Comparison of ENCODE assay signal across 20 cellular contexts in the genomic region with DNA sequence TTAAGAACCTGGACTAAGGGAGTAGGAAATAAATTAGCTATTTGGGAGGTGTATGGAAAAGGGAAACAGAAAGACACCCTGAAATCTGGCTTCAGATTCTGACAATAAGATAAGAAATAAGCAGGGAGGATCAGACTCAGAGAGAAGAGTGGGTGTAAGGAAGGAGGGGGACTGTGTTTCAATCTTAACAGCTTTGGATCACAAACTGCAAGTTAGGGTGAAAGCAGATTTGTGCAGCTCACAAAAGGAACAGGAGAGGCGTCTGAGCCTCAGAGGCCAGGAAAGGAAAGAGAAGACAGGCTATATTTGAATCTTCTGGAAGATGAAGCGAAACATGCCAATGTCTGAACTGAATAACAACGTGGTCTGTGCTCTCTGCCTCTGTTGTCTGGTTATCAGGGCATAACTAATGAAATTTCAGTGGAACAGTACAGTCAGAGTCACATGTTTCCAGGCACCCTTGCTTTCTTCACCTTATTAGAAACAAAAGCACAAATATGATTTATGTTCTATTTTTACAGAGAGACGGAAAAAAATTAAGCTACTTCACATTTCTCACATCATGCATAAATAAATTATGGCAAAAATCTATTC. TPM values are rescaled to one million over a fixed set of nuclear protein-coding genes. Genes with fewer than 3 reads are reported as not detected.
DNase-seq lines count a peak whose midpoint lies in the region; ATAC-seq and TF ChIP-seq lines count a peak whose summit lies in the region.
"Had no signal": no experiment of that assay in that cellular context is flagged by ENCODE, and none has a peak within 500 bp of the region (broad histone marks: within the 10 kb centered on the region; RNA-seq: fewer than 3 reads in every experiment).

No MANE protein-coding gene starts in this region.

- H3K27ac ChIP-seq in OCI-LY7 (ENCODE audit: low read depth, low read length, poor library complexity, severe bottlenecking) (no peak overlapping the region), temporal lobe (ENCODE audit: low read depth, low read length) (peak overlapping the region; percentile 80)
- H3K27ac ChIP-seq: heart right ventricle, ovary, stomach had no signal

- ATAC-seq in GM18858 (IDR thresholded peaks at IDR 0.05; ENCODE audit: unreplicated experiment) (peak; percentile 48), GM21529 (IDR thresholded peaks at IDR 0.05; ENCODE audit: unreplicated experiment) (no peak)
- no peak for ATAC-seq in naive thymus-derived CD8-positive, alpha-beta T cell
- ATAC-seq in activated naive CD4-positive, alpha-beta T cell treated with anti-CD3 and anti-CD28 coated beads, Interleukin-2, amount 50 U/mL, for 72 hours = no peak
- ATAC-seq: heart right ventricle; naive thymus-derived CD4-positive, alpha-beta T cell; T-cell had no signal

- H3K27ac Mint-ChIP-seq in naive thymus-derived CD8-positive, alpha-beta T cell = no peak overlapping the region
- no peak overlapping the region for H3K27ac Mint-ChIP-seq in activated naive CD4-positive, alpha-beta T cell treated with anti-CD3 and anti-CD28 coated beads, Interleukin-2, amount 50 U/mL, for 72 hours
- H3K27ac Mint-ChIP-seq: activated naive CD8-positive, alpha-beta T cell; immature natural killer cell; naive thymus-derived CD4-positive, alpha-beta T cell; T-cell had no signal

- peak; percentile 8 for DNase-seq in OCI-LY7 (ENCODE audit: low spot score)
- DNase-seq in globus pallidus (ENCODE audit: low spot score) = peak; percentile 11
- no peak for DNase-seq in naive thymus-derived CD8-positive, alpha-beta T cell
- no peak for DNase-seq in activated naive CD4-positive, alpha-beta T cell treated with anti-CD3 and anti-CD28 coated beads, Interleukin-2, amount 50 U/mL, for 72 hours (ENCODE audit: low spot score in 2 of 2)
- DNase-seq: activated CD4-positive, alpha-beta T cell treated with anti-CD3 and anti-CD28 coated beads, Interleukin-2, amount 50 U/mL, for 4 hours; Caco-2; GOT3; heart right ventricle; immature natural killer cell; naive thymus-derived CD4-positive, alpha-beta T cell; NCI-H1930; NCI-H446; ovary; stimulated activated CD4-positive, alpha-beta T cell treated with anti-CD3 and anti-CD28 coated beads, Interleukin-1b, Interleukin-23, amount 100 ng/mL, for 48 hours; stomach; T-cell had no signal

- no peaks in the 10 kb centered on the region for H3K79me2 ChIP-seq in OCI-LY7 (ENCODE audit: insufficient read depth, low read depth, low read length)

- no peak overlapping the region for H2AFZ ChIP-seq in OCI-LY7 (ENCODE audit: low read length)

- H3K9me3 Mint-ChIP-seq in naive thymus-derived CD8-positive, alpha-beta T cell = peaks cover 0 to 3% (median 0%) of the 10 kb centered on the region in 9 donors
- no peaks in the 10 kb centered on the region for H3K9me3 Mint-ChIP-seq in activated naive CD4-positive, alpha-beta T cell treated with anti-CD3 and anti-CD28 coated beads, Interleukin-2, amount 50 U/mL, for 72 hours
- H3K9me3 Mint-ChIP-seq: immature natural killer cell; naive thymus-derived CD4-positive, alpha-beta T cell; T-cell had no signal

- H3K9me2 ChIP-seq in OCI-LY7 (ENCODE audit: insufficient read depth, low read length) = no peaks in the 10 kb centered on the region

- CTCF ChIA-PET in OCI-LY7 (lab: Charles Lee; ENCODE audit: unreplicated experiment) = no interaction called here

- no peaks in the 10 kb centered on the region for H4K20me1 ChIP-seq in OCI-LY7 (ENCODE audit: insufficient read depth, low read length)

- H3K4me1 ChIP-seq in OCI-LY7 (ENCODE audit: insufficient read depth, low read length, poor library complexity, severe bottlenecking) = peaks cover 22% of the 10 kb centered on the region
- H3K4me1 ChIP-seq: Caco-2 had no signal

- peaks cover 11 to 26% (median 18%) of the 10 kb centered on the region in 4 donors for H3K4me1 Mint-ChIP-seq in naive thymus-derived CD8-positive, alpha-beta T cell
- H3K4me1 Mint-ChIP-seq: immature natural killer cell had no signal

- peaks cover 13 to 58% (median 26%) of the 10 kb centered on the region in 3 donors for H3K36me3 Mint-ChIP-seq in naive thymus-derived CD8-positive, alpha-beta T cell
- peaks cover 15 to 21% of the 10 kb centered on the region in 2 donors for H3K36me3 Mint-ChIP-seq in activated naive CD4-positive, alpha-beta T cell treated with anti-CD3 and anti-CD28 coated beads, Interleukin-2, amount 50 U/mL, for 72 hours

- H3K27me3 Mint-ChIP-seq in naive thymus-derived CD8-positive, alpha-beta T cell = no peaks in the 10 kb centered on the region
- H3K27me3 Mint-ChIP-seq: activated naive CD8-positive, alpha-beta T cell; naive thymus-derived CD4-positive, alpha-beta T cell; T-cell had no signal

- POLR2A ChIA-PET in OCI-LY7 (lab: Charles Lee) = interaction anchor here (0.6 to 1.0 kb wide), 3 partner anchors 9 to 346 kb away, joined by 3 read pairs; no protein-coding TSS in a partner anchor
- POLR2A ChIA-PET in naive thymus-derived CD8-positive, alpha-beta T cell (lab: Charles Lee) = interaction anchor here (0.7 kb wide), 1 partner anchor 23 kb away, joined by 3 read pairs; no protein-coding TSS in a partner anchor

- TF ChIP-seq CTCF in OCI-LY7 (conservative IDR thresholded peaks at IDR 0.05; ENCODE audit: low read length) = no peak

- H3K36me3 ChIP-seq in OCI-LY7 (ENCODE audit: insufficient read depth, low read length) = peaks cover 38% of the 10 kb centered on the region
- H3K36me3 ChIP-seq: ovary had no signal

- H3K4me3 Mint-ChIP-seq in naive thymus-derived CD8-positive, alpha-beta T cell = no peak overlapping the region
- H3K4me3 Mint-ChIP-seq: activated naive CD8-positive, alpha-beta T cell; immature natural killer cell; naive thymus-derived CD4-positive, alpha-beta T cell; T-cell had no signal

- intact Hi-C loops in OCI-LY7 (cut with micrococcal nuclease; ENCODE audit: unreplicated experiment) = no loop called here

- no peak overlapping the region for H3K4me2 ChIP-seq in OCI-LY7 (ENCODE audit: low read length)

- H3K9me3 ChIP-seq in OCI-LY7 (ENCODE audit: low read length) = no peaks in the 10 kb centered on the region
- H3K9me3 ChIP-seq: Caco-2, heart right ventricle, ovary, stomach had no signal

- BruUV-seq in OCI-LY7 (replicated peaks; lab: Mats Ljungman, UMichigan) = no TSS peak

- H3K4me3 ChIP-seq in OCI-LY7 (ENCODE audit: low read depth, low read length, poor library complexity, severe bottlenecking) = no peak overlapping the region
- H3K4me3 ChIP-seq: heart right ventricle, ovary, stomach had no signal

RNA-seq across cellular contexts. Expression of gene SGTB, which starts 26.6 kb away (rescaled TPM):
- 3.6 and 4.3 TPM in 2 replicates for total RNA-seq in OCI-LY7 (2014; rRNA removed; shearing (Covaris generic))
- total RNA-seq in OCI-LY7 (2022) = 8.4 and 8.7 TPM in 2 replicates
- 20.7 TPM for total RNA-seq in temporal lobe
- total RNA-seq in naive thymus-derived CD8-positive, alpha-beta T cell = 10 to 100 TPM; 51.4 to 53.8 TPM
- polyA plus RNA-seq in naive thymus-derived CD8-positive, alpha-beta T cell = 10 to 100 TPM; 12.5 to 15.4 (median 15.0) TPM
- total RNA-seq in activated naive CD4-positive, alpha-beta T cell treated with anti-CD3 and anti-CD28 coated beads, Interleukin-2, amount 50 U/mL, for 72 hours = 10 to 100 TPM; 19.1 to 23.4 TPM

RNA-seq across cellular contexts. Expression of gene NLN, which starts 26.7 kb away (rescaled TPM):
- total RNA-seq in OCI-LY7 (2014; rRNA removed; shearing (Covaris generic)) = 11.9 and 14.9 TPM in 2 replicates
- total RNA-seq in OCI-LY7 (2022) (17.7 and 26.0 TPM in 2 replicates), temporal lobe (61.2 TPM)
- 1 to 10 TPM; 4.4 to 7.2 TPM for total RNA-seq in naive thymus-derived CD8-positive, alpha-beta T cell
- polyA plus RNA-seq in naive thymus-derived CD8-positive, alpha-beta T cell = 1 to 10 TPM; 2.3 to 4.9 (median 3.7) TPM
- total RNA-seq in activated naive CD4-positive, alpha-beta T cell treated with anti-CD3 and anti-CD28 coated beads, Interleukin-2, amount 50 U/mL, for 72 hours = 10 to 100 TPM; 12.7 to 27.8 TPM

Comparison
In these comparisons a context has a peak if more than half of its experiments do, and no peak if none do; other contexts are left out.
1. DNase-seq: peak in OCI-LY7 (single experiment) and globus pallidus (single experiment); none in naive thymus-derived CD8-positive, alpha-beta T cell (0 of 10) and activated naive CD4-positive, alpha-beta T cell treated with anti-CD3 and anti-CD28 coated beads, Interleukin-2, amount 50 U/mL, for 72 hours (0 of 2).